In genomic region chr21:5101749-5102148, GRCh38 we compare ENCODE assay signal across 8 cellular contexts.
DNase-seq lines count a peak whose midpoint lies in the region; ATAC-seq and TF ChIP-seq lines count a peak whose summit lies in the region.
"Not testable (repeated sequence)": the region's sequence is repeated elsewhere in the genome, so short reads cannot be mapped to it uniquely, and the experiment has no call there.

No MANE protein-coding gene starts in this region.

- ATAC-seq in GM18498 (IDR thresholded peaks at IDR 0.05; ENCODE audit: unreplicated experiment), result peak; percentile 59
- peak; percentile 43 for ATAC-seq in HG02798 (IDR thresholded peaks at IDR 0.05; ENCODE audit: poor library complexity, unreplicated experiment)
- peak; percentile 41 for ATAC-seq in left lobe of liver

- H3K4me1 ChIP-seq in Peyer's patch, testis: not testable (repeated sequence)

- intact Hi-C loops in testis (cut with DNase I; ENCODE audit: low total_unique reads), result not testable (repeated sequence)

- TF ChIP-seq CTCF in Peyer's patch (IDR thresholded peaks at IDR 0.05); testis (IDR thresholded peaks at IDR 0.05): not testable (repeated sequence)

- H3K4me3 ChIP-seq in Peyer's patch, testis: not testable (repeated sequence)

- peak; percentile 49 to 93 (median 87) for DNase-seq in Peyer's patch
- DNase-seq in activated CD8-positive, alpha-beta memory T cell treated with anti-CD3 and anti-CD28 coated beads, Interleukin-2, amount 50 U/mL, for 1 hour (ENCODE audit: extremely low read depth), result peak; percentile 77
- peak; percentile 84 for DNase-seq in central memory CD4-positive, alpha-beta T cell
- not testable (repeated sequence) for DNase-seq in left lobe of liver (ENCODE audit: low spot score)
- peak; percentile 26 to 67 (median 47) for DNase-seq in stimulated activated CD4-positive, alpha-beta T cell treated with anti-CD3 and anti-CD28 coated beads, Interleukin-1b, Interleukin-23, amount 100 ng/mL, for 24 hours (ENCODE audit: low read depth in 4 of 4, low spot score in 1 of 4)
- peak; percentile 23 for DNase-seq in testis

- not testable (repeated sequence) for H3K27me3 ChIP-seq in Peyer's patch, testis

- H3K27ac ChIP-seq in Peyer's patch, result peak overlapping the region in 2 of 4 donors; percentile 52 to 70
- not testable (repeated sequence) for H3K27ac ChIP-seq in testis

- not testable (repeated sequence) for H3K36me3 ChIP-seq in Peyer's patch; testis (ENCODE audit: low read depth, missing control alignments)

- WGBS in testis, 2 donors, result 32% methylated on average over 6 of the region's 14 CpGs; no CpG with 5 or more reads in 1 of the 2 donors

- peak in 1 of 2 donors; percentile 38 for TF ChIP-seq POLR2A in Peyer's patch (IDR thresholded peaks at IDR 0.05)
- TF ChIP-seq POLR2A in testis (IDR thresholded peaks at IDR 0.05), result not testable (repeated sequence)

- not testable (repeated sequence) for H3K9me3 ChIP-seq in Peyer's patch, testis
